Comparison of ENCODE assay signal across 9 cellular contexts in the genomic region with DNA sequence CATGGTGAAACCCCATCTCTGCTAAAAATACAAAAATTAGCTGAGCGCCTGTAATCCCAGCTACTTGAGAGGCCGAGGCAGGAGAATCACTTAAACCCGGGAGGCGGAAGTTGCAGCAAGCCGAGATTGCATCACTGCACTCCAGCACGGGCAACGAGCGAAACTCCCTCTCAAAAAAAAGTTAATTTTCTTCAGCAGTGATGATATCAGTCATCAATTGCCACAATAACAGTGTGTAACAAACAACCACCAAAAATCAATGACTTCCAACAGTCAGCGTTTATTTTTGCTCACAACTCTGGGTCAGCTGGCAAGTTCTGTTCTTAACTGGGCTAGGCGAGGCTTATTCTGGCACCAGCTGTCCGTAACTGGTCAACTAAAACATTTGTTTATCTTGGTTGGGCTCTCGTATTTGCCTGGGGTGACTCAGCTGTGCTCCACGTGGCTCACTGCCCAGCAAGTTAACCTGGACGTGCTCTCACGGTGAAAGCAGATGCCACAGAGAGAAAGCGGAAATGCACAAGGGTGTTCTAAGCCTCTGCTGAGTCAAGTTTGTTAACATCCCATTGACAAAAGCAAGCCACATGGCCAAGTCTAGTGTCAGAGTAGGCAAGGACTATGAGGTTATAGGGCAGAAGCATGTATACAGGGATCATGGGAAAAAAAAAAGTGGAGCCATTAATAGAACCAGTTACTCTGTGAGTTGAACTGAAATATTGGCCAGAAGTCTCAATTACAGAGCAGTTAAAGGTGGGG. TPM values are rescaled to one million over a fixed set of nuclear protein-coding genes. Genes with fewer than 3 reads are reported as not detected.
DNase-seq lines count a peak whose midpoint lies in the region; ATAC-seq and TF ChIP-seq lines count a peak whose summit lies in the region.
"Had no signal": no experiment of that assay in that cellular context is flagged by ENCODE, and none has a peak within 500 bp of the region (broad histone marks: within the 10 kb centered on the region; RNA-seq: fewer than 3 reads in every experiment).

No MANE protein-coding gene starts in this region.

- 30 to 41% methylated on average over 16 of the region's 16 CpGs for WGBS in lower leg skin, 2 donors

- intact Hi-C loops in lower leg skin (cut with DNase I; ENCODE audit: low total_unique reads): no loop called here
- intact Hi-C loops in vagina (cut with DNase I): no loop called here

- POLR2A ChIA-PET in activated CD8-positive, alpha-beta T cell treated with anti-CD3 and anti-CD28 coated beads, Interleukin-2, amount 10 ng/mL, durations not matched to agents 7 days and 5 days (lab: Charles Lee): no interaction called here

- CTCF ChIA-PET in activated CD8-positive, alpha-beta T cell treated with anti-CD3 and anti-CD28 coated beads, Interleukin-2, amount 10 ng/mL, durations not matched to agents 7 days and 5 days (lab: Charles Lee): no interaction called here

- peaks cover 10% of the 10 kb centered on the region for H3K4me1 ChIP-seq in vagina

- peaks cover 0 to 5% of the 10 kb centered on the region in 2 donors for H3K36me3 ChIP-seq in vagina

- H3K9me3 ChIP-seq in vagina: no peaks in the 10 kb centered on the region

- H3K9me3 Mint-ChIP-seq in activated CD8-positive, alpha-beta T cell treated with anti-CD3 and anti-CD28 coated beads, Interleukin-2, amount 10 ng/mL, durations not matched to agents 7 days and 5 days (ENCODE audit: insufficient read depth): no peaks in the 10 kb centered on the region

- peak; percentile 18 for DNase-seq in GOT3 (lab: John Stamatoyannopoulos, UW)
- DNase-seq in NCI-H69 (lab: John Stamatoyannopoulos, UW): peak; percentile 97
- peak; percentile 48 to 91 for DNase-seq in lower leg skin (ENCODE audit: low spot score in 2 of 2)
- DNase-seq in vagina (ENCODE audit: extremely low spot score in 2 of 2): peak in 1 of 2 donors; percentile 94
- no peak for DNase-seq in NCI-H187 treated with DMSO at 0.1 percent for 48 hours (lab: John Stamatoyannopoulos, UW)
- no peak for DNase-seq in activated CD8-positive, alpha-beta T cell treated with anti-CD3 and anti-CD28 coated beads, Interleukin-2, amount 10 ng/mL, durations not matched to agents 7 days and 5 days
- DNase-seq in GM19238 (ENCODE audit: insufficient read length, low spot score): no peak

- TF ChIP-seq POLR2A in lower leg skin (IDR thresholded peaks at IDR 0.05) (no peak), vagina (IDR thresholded peaks at IDR 0.05) (no peak)

- no peak overlapping the region for H3K4me3 Mint-ChIP-seq in activated CD8-positive, alpha-beta T cell treated with anti-CD3 and anti-CD28 coated beads, Interleukin-2, amount 10 ng/mL, durations not matched to agents 7 days and 5 days

- H3K27ac ChIP-seq in cingulate gyrus (ENCODE audit: low read depth, low read length) (peak overlapping the region; percentile 3), vagina (peak overlapping the region; percentile 57)

- H3K4me1 Mint-ChIP-seq in activated CD8-positive, alpha-beta T cell treated with anti-CD3 and anti-CD28 coated beads, Interleukin-2, amount 10 ng/mL, durations not matched to agents 7 days and 5 days (ENCODE audit: low read depth): no peaks in the 10 kb centered on the region

- H3K27me3 ChIP-seq in vagina: no peaks in the 10 kb centered on the region

- TF ChIP-seq CTCF in lower leg skin (IDR thresholded peaks at IDR 0.05) (no peak), vagina (IDR thresholded peaks at IDR 0.05) (no peak)

- H3K36me3 Mint-ChIP-seq in activated CD8-positive, alpha-beta T cell treated with anti-CD3 and anti-CD28 coated beads, Interleukin-2, amount 10 ng/mL, durations not matched to agents 7 days and 5 days (ENCODE audit: low read depth): no peaks in the 10 kb centered on the region

- no peak overlapping the region for H3K4me3 ChIP-seq in lower leg skin (ENCODE audit: low read depth, poor library complexity, severe bottlenecking)
- peak overlapping the region; percentile 1 to 14 for H3K4me3 ChIP-seq in vagina
- H3K4me3 ChIP-seq: skin epidermis had no signal

- H3K27ac Mint-ChIP-seq in activated CD8-positive, alpha-beta T cell treated with anti-CD3 and anti-CD28 coated beads, Interleukin-2, amount 10 ng/mL, durations not matched to agents 7 days and 5 days: no peak overlapping the region

- H3K27me3 Mint-ChIP-seq in activated CD8-positive, alpha-beta T cell treated with anti-CD3 and anti-CD28 coated beads, Interleukin-2, amount 10 ng/mL, durations not matched to agents 7 days and 5 days (ENCODE audit: low read depth): no peaks in the 10 kb centered on the region

- no peak for ATAC-seq in activated CD8-positive, alpha-beta T cell treated with anti-CD3 and anti-CD28 coated beads, Interleukin-2, amount 10 ng/mL, durations not matched to agents 7 days and 5 days

RNA-seq across cellular contexts. Expression of a gene that starts 52.1 kb away (rescaled TPM):
- 1 to 10 TPM in 2 of 4 donors, under 1 TPM in 1, not detected in 1; 0.42 to 4.2 (median 4.0) TPM for total RNA-seq in lower leg skin
- not detected for total RNA-seq in vagina
- not detected for total RNA-seq in activated CD8-positive, alpha-beta T cell treated with anti-CD3 and anti-CD28 coated beads, Interleukin-2, amount 10 ng/mL, durations not matched to agents 7 days and 5 days

RNA-seq across cellular contexts. Expression of a gene that starts 58.1 kb away (rescaled TPM):
- 10 to 100 TPM; 60.0 to 87.8 (median 85.1) TPM for total RNA-seq in lower leg skin
- 54.0 TPM for total RNA-seq in vagina
- total RNA-seq in activated CD8-positive, alpha-beta T cell treated with anti-CD3 and anti-CD28 coated beads, Interleukin-2, amount 10 ng/mL, durations not matched to agents 7 days and 5 days: 1 to 10 TPM; 5.1 to 5.5 TPM

Comparison
In these comparisons a context has a peak if more than half of its experiments do, and no peak if none do; other contexts are left out.
1. DNase-seq: peak in GOT3 (single experiment), NCI-H69 (single experiment) and lower leg skin (2 of 2); none in NCI-H187 treated with DMSO at 0.1 percent for 48 hours (single experiment), activated CD8-positive, alpha-beta T cell treated with anti-CD3 and anti-CD28 coated beads, Interleukin-2, amount 10 ng/mL, durations not matched to agents 7 days and 5 days (single experiment) and GM19238 (single experiment).